In the genomic region with DNA sequence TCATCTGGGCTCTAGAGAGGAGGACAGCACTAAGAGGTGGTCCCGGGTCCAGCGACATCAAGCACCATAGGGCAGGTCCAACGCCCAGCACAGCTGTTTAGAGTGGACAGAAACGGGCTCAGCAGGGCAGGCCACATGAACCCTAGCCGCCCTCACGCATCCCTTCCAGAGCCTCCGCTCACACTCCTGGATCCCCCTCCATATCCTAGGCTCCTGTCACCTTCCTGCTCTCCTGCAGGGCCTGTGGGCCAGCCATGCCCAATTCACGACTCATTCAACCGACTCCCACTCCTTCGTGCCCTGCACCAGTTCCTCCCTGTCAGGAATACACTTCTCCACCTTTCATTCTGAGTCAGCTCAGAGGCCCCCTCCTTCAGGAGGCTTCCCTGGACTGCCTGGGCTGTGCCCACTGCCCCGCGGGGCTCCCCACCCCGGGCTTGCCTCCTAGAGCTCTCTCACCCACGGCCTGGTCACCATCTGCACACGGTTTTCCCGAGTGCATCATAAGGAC, we compare ENCODE assay signal across 8 cellular contexts.
DNase-seq lines count a peak whose midpoint lies in the region; ATAC-seq, FAIRE-seq and TF ChIP-seq lines count a peak whose summit lies in the region.

No MANE protein-coding gene starts in this region.

- TF ChIP-seq POLR2A in uterus (IDR thresholded peaks at IDR 0.05), result no peak

- H3K36me3 ChIP-seq in left ventricle myocardium inferior, result no peaks in the 10 kb centered on the region
- H3K36me3 ChIP-seq in keratinocyte (ENCODE audit: control insufficient read depth in 2 of 2, extremely low read depth in 1 of 2, insufficient read depth in 2 of 2, low read length in 2 of 2), result no peaks in the 10 kb centered on the region
- no peaks in the 10 kb centered on the region for H3K36me3 ChIP-seq in uterus

- peak overlapping the region; percentile 74 for H3K9ac ChIP-seq in keratinocyte (ENCODE audit: control insufficient read depth, extremely low read depth, insufficient read depth, low read length)

- TF ChIP-seq CTCF in left ventricle myocardium inferior (IDR thresholded peaks at IDR 0.05; ENCODE audit: borderline replicate concordance) (no peak), keratinocyte (optimal IDR thresholded peaks at IDR 0.05 in 1 of 3, IDR thresholded peaks at IDR 0.05 in 1 of 3, conservative IDR thresholded peaks at IDR 0.05 in 1 of 3; ENCODE audit: extremely low read depth in 1 of 3, insufficient read depth in 2 of 3, low read length in 3 of 3) (no peak), uterus (IDR thresholded peaks at IDR 0.05) (no peak)
- TF ChIP-seq CTCF in activated CD8-positive, alpha-beta T cell treated with anti-CD3 and anti-CD28 coated beads for 36 hours (IDR thresholded peaks at IDR 0.05), result no peak

- CTCF ChIA-PET in activated CD8-positive, alpha-beta T cell treated with anti-CD3 and anti-CD28 coated beads for 36 hours (lab: Charles Lee), result interaction anchor here (0.6 to 4.7 kb wide), 73 partner anchors 10 to 1202 kb away, joined by 3 to 78 read pairs (median 5); a partner anchor contains a TSS

- H3K4me3 Mint-ChIP-seq in activated CD8-positive, alpha-beta T cell treated with anti-CD3 and anti-CD28 coated beads for 36 hours, result peak overlapping the region; percentile 74

- no peak for ATAC-seq in Right ventricle myocardium superior (ENCODE audit: poor library complexity)
- no peak for ATAC-seq in activated CD8-positive, alpha-beta T cell treated with anti-CD3 and anti-CD28 coated beads for 36 hours
- no peak for ATAC-seq in HG03457 (IDR thresholded peaks at IDR 0.05; ENCODE audit: unreplicated experiment)
- ATAC-seq in GM18867 (IDR thresholded peaks at IDR 0.05; ENCODE audit: unreplicated experiment), result no peak
- no peak for ATAC-seq in HG02938 (IDR thresholded peaks at IDR 0.05; ENCODE audit: unreplicated experiment)

- peak overlapping the region; percentile 59 for H3K4me3 ChIP-seq in left ventricle myocardium inferior
- H3K4me3 ChIP-seq in keratinocyte (ENCODE audit: control insufficient read depth in 2 of 3, extremely low read depth in 1 of 3, insufficient read depth in 2 of 3, low read depth in 1 of 3, low read length in 3 of 3), result peak overlapping the region; percentile 39 to 70 (median 63)
- H3K4me3 ChIP-seq in uterus, result no peak overlapping the region

- peaks cover 69% of the 10 kb centered on the region for H3K4me1 ChIP-seq in left ventricle myocardium inferior
- peaks cover 9% of the 10 kb centered on the region for H3K4me1 ChIP-seq in keratinocyte (ENCODE audit: control insufficient read depth, extremely low read depth, insufficient read depth, low read length)
- H3K4me1 ChIP-seq in uterus, result no peaks in the 10 kb centered on the region

- FAIRE-seq in keratinocyte (lab: Jason Lieb, UNC), result no peak

- H3K27ac ChIP-seq in left ventricle myocardium inferior (replicated peaks) (peak overlapping the region; percentile 81), keratinocyte (ENCODE audit: control insufficient read depth, insufficient read depth, low read length) (no peak overlapping the region), uterus (peak overlapping the region; percentile 60 to 68)

- DNase-seq in left ventricle myocardium inferior (no peak), Right ventricle myocardium superior (no peak), keratinocyte (ENCODE audit: low read depth, low spot score) (no peak), uterus (no peak)
- DNase-seq in activated CD8-positive, alpha-beta T cell treated with anti-CD3 and anti-CD28 coated beads for 36 hours, result no peak

- H3K27ac Mint-ChIP-seq in activated CD8-positive, alpha-beta T cell treated with anti-CD3 and anti-CD28 coated beads for 36 hours, result no peak overlapping the region

- no peaks in the 10 kb centered on the region for H3K9me3 Mint-ChIP-seq in activated CD8-positive, alpha-beta T cell treated with anti-CD3 and anti-CD28 coated beads for 36 hours

- no peaks in the 10 kb centered on the region for H3K36me3 Mint-ChIP-seq in activated CD8-positive, alpha-beta T cell treated with anti-CD3 and anti-CD28 coated beads for 36 hours (ENCODE audit: low read depth)

- no peaks in the 10 kb centered on the region for H4K20me1 ChIP-seq in keratinocyte (ENCODE audit: control insufficient read depth, extremely low read depth, insufficient read depth, low read length)

- H3K27me3 ChIP-seq in left ventricle myocardium inferior (ENCODE audit: low read depth) (no peaks in the 10 kb centered on the region), keratinocyte (ENCODE audit: control insufficient read depth, extremely low read depth, insufficient read depth, low read length) (peaks cover 3% of the 10 kb centered on the region), uterus (no peaks in the 10 kb centered on the region)

- H3K9me1 ChIP-seq in keratinocyte (ENCODE audit: control insufficient read depth, extremely low read depth, insufficient read depth, low read length), result no peaks in the 10 kb centered on the region

- peaks cover 3% of the 10 kb centered on the region for H3K27me3 Mint-ChIP-seq in activated CD8-positive, alpha-beta T cell treated with anti-CD3 and anti-CD28 coated beads for 36 hours

- intact Hi-C loops in left ventricle myocardium inferior (cut with micrococcal nuclease) (loop anchor here (5.0 to 10.0 kb wide), 2 partner anchors 350 to 428 kb away; no protein-coding TSS in a partner anchor), Right ventricle myocardium superior (cut with DNase I) (loop anchor here (2.0 to 5.0 kb wide), 4 partner anchors 35 to 520 kb away; no protein-coding TSS in a partner anchor), uterus (cut with DNase I; ENCODE audit: low total_unique reads) (loop anchor here (10.0 kb wide), 1 partner anchor 428 kb away; no protein-coding TSS in a partner anchor)
- intact Hi-C loops in activated CD8-positive, alpha-beta T cell treated with anti-CD3 and anti-CD28 coated beads for 36 hours (cut with micrococcal nuclease), result loop anchor here (5.0 kb wide), 2 partner anchors 355 to 430 kb away; no protein-coding TSS in a partner anchor

- peaks cover 7% of the 10 kb centered on the region for H3K4me1 Mint-ChIP-seq in activated CD8-positive, alpha-beta T cell treated with anti-CD3 and anti-CD28 coated beads for 36 hours (ENCODE audit: low read depth)

- H3K4me2 ChIP-seq in keratinocyte (ENCODE audit: control insufficient read depth, extremely low read depth, insufficient read depth, low read depth, low read length), result peak overlapping the region; percentile 91

- H3K79me2 ChIP-seq in keratinocyte (ENCODE audit: control insufficient read depth, insufficient read depth, low read length), result no peaks in the 10 kb centered on the region

- H2AFZ ChIP-seq in keratinocyte (ENCODE audit: control insufficient read depth, low read length), result peak overlapping the region; percentile 91

- POLR2A ChIA-PET in activated CD8-positive, alpha-beta T cell treated with anti-CD3 and anti-CD28 coated beads for 36 hours (lab: Charles Lee), result interaction anchor here (1.2 kb wide), 2 partner anchors 14 to 38 kb away, joined by 3 to 4 read pairs; no protein-coding TSS in a partner anchor

- dilution Hi-C loops in keratinocyte (cut with MboI; ENCODE audit: extremely low pct_ligation_motif_present, low sequenced_read_pairs), result no loop called here

- H3K9me3 ChIP-seq in left ventricle myocardium inferior (replicated peaks), result no peaks in the 10 kb centered on the region
- H3K9me3 ChIP-seq in keratinocyte (ENCODE audit: control insufficient read depth, low read depth, low read length), result no peaks in the 10 kb centered on the region
- no peaks in the 10 kb centered on the region for H3K9me3 ChIP-seq in uterus

Comparison
In these comparisons a context has a peak if more than half of its experiments do, and no peak if none do; other contexts are left out.
1. H3K4me3 ChIP-seq: peak in left ventricle myocardium inferior (single experiment) and keratinocyte (3 of 3); none in uterus (0 of 2).